Comparison of ENCODE assay signal across 14 cellular contexts in genomic region chr3:3089017-3089416, GRCh38. TPM values are rescaled to one million over a fixed set of nuclear protein-coding genes. Genes with fewer than 3 reads are reported as not detected.
DNase-seq lines count a peak whose midpoint lies in the region; ATAC-seq lines count a peak whose summit lies in the region.
"Had no signal": no experiment of that assay in that cellular context is flagged by ENCODE, and none has a peak within 500 bp of the region (broad histone marks: within the 10 kb centered on the region; RNA-seq: fewer than 3 reads in every experiment).

No MANE protein-coding gene starts in this region.

- H3K36me3 Mint-ChIP-seq in CD4-positive, CD25-positive, alpha-beta regulatory T cell = no peaks in the 10 kb centered on the region
- H3K36me3 Mint-ChIP-seq in activated T-helper 17 cell treated with anti-CD3 and anti-CD28 coated beads, Interleukin-2, amount 50 U/mL, for 72 hours (ENCODE audit: low read depth) = no peaks in the 10 kb centered on the region
- H3K36me3 Mint-ChIP-seq: activated naive CD8-positive, alpha-beta T cell had no signal

- no peaks in the 10 kb centered on the region for H3K9me3 ChIP-seq in CD4-positive, CD25-positive, alpha-beta regulatory T cell (ENCODE audit: control insufficient read depth in 2 of 2, low read length in 2 of 2)
- H3K9me3 ChIP-seq: heart left ventricle had no signal

- no peak overlapping the region for H3K27ac ChIP-seq in CD4-positive, CD25-positive, alpha-beta regulatory T cell (ENCODE audit: insufficient read depth, low read length, poor library complexity, severe bottlenecking)
- H3K27ac ChIP-seq: heart left ventricle had no signal

- H3K27me3 ChIP-seq in CD4-positive, CD25-positive, alpha-beta regulatory T cell (ENCODE audit: control insufficient read depth, insufficient read depth, low read length) = no peaks in the 10 kb centered on the region
- H3K27me3 ChIP-seq: heart left ventricle had no signal

- H3K36me3 ChIP-seq in CD4-positive, CD25-positive, alpha-beta regulatory T cell (ENCODE audit: control insufficient read depth, insufficient read depth, low read length) = no peaks in the 10 kb centered on the region
- H3K36me3 ChIP-seq: heart left ventricle had no signal

- intact Hi-C loops in left ventricle myocardium superior (cut with micrococcal nuclease) = no loop called here

- H3K4me3 ChIP-seq in CD4-positive, CD25-positive, alpha-beta regulatory T cell (ENCODE audit: low read depth, low read length) = no peak overlapping the region
- H3K4me3 ChIP-seq: heart left ventricle had no signal

- no peak for DNase-seq in CD4-positive, CD25-positive, alpha-beta regulatory T cell
- DNase-seq in left ventricle myocardium superior (no peak), NCI-H526 (lab: John Stamatoyannopoulos, UW) (no peak)
- DNase-seq in stimulated activated CD4-positive, alpha-beta T cell treated with anti-CD3 and anti-CD28 coated beads, Interleukin-4, amount 100 ng/mL, for 1 hour = no peak
- DNase-seq: activated CD4-positive, alpha-beta T cell treated with anti-CD3 and anti-CD28 coated beads for 4 hours; heart left ventricle; NCI-H2081 treated with DMSO at 0.1 percent for 48 hours; SHP77 treated with DMSO at 0.1 percent for 48 hours had no signal

- H3K27me3 Mint-ChIP-seq in CD4-positive, CD25-positive, alpha-beta regulatory T cell = no peaks in the 10 kb centered on the region
- H3K27me3 Mint-ChIP-seq in activated T-helper 17 cell treated with anti-CD3 and anti-CD28 coated beads, Interleukin-2, amount 50 U/mL, for 72 hours = peaks cover 3% of the 10 kb centered on the region

- no peaks in the 10 kb centered on the region for H3K4me1 ChIP-seq in CD4-positive, CD25-positive, alpha-beta regulatory T cell (ENCODE audit: control insufficient read depth, insufficient read depth, low read length, poor library complexity, severe bottlenecking)
- H3K4me1 ChIP-seq: heart left ventricle had no signal

- H3K27ac Mint-ChIP-seq in CD4-positive, CD25-positive, alpha-beta regulatory T cell = no peak overlapping the region
- H3K27ac Mint-ChIP-seq in activated T-helper 17 cell treated with anti-CD3 and anti-CD28 coated beads, Interleukin-2, amount 50 U/mL, for 72 hours = no peak overlapping the region
- H3K27ac Mint-ChIP-seq: activated naive CD8-positive, alpha-beta T cell had no signal

- peak; percentile 18 to 24 for ATAC-seq in CD4-positive, CD25-positive, alpha-beta regulatory T cell (ENCODE audit: low read depth in 2 of 2)
- ATAC-seq in GM19035 (IDR thresholded peaks at IDR 0.05; ENCODE audit: unreplicated experiment) = peak; percentile 93
- ATAC-seq in HG02610 (IDR thresholded peaks at IDR 0.05; ENCODE audit: unreplicated experiment) = peak; percentile 95
- ATAC-seq in HG03432 (IDR thresholded peaks at IDR 0.05; ENCODE audit: unreplicated experiment) = peak; percentile 98
- ATAC-seq in left ventricle myocardium superior = no peak
- ATAC-seq in activated T-helper 17 cell treated with anti-CD3 and anti-CD28 coated beads, Interleukin-2, amount 50 U/mL, for 72 hours (replicated peaks) = no peak

- H3K4me3 Mint-ChIP-seq in CD4-positive, CD25-positive, alpha-beta regulatory T cell = no peak overlapping the region
- H3K4me3 Mint-ChIP-seq in activated T-helper 17 cell treated with anti-CD3 and anti-CD28 coated beads, Interleukin-2, amount 50 U/mL, for 72 hours = no peak overlapping the region
- H3K4me3 Mint-ChIP-seq: activated naive CD8-positive, alpha-beta T cell had no signal

- H3K4me1 Mint-ChIP-seq in CD4-positive, CD25-positive, alpha-beta regulatory T cell = no peaks in the 10 kb centered on the region
- peaks cover 4% of the 10 kb centered on the region for H3K4me1 Mint-ChIP-seq in activated T-helper 17 cell treated with anti-CD3 and anti-CD28 coated beads, Interleukin-2, amount 50 U/mL, for 72 hours

- no peaks in the 10 kb centered on the region for H3K9me3 Mint-ChIP-seq in CD4-positive, CD25-positive, alpha-beta regulatory T cell
- no peaks in the 10 kb centered on the region for H3K9me3 Mint-ChIP-seq in activated T-helper 17 cell treated with anti-CD3 and anti-CD28 coated beads, Interleukin-2, amount 50 U/mL, for 72 hours

RNA-seq across cellular contexts. Expression of gene IL5RA, which starts 21.2 kb away (rescaled TPM):
- total RNA-seq in CD4-positive, CD25-positive, alpha-beta regulatory T cell = 3.7 TPM
- polyA plus RNA-seq in CD4-positive, CD25-positive, alpha-beta regulatory T cell = not detected
- 0.17 TPM for total RNA-seq in left ventricle myocardium superior
- under 1 TPM in 1 of 2 donors, not detected in 1; 0.79 TPM for total RNA-seq in activated T-helper 17 cell treated with anti-CD3 and anti-CD28 coated beads, Interleukin-2, amount 50 U/mL, for 72 hours
- total RNA-seq: skeletal muscle tissue had no signal

RNA-seq across cellular contexts. Expression of gene TRNT1, which starts 37.7 kb away (rescaled TPM):
- total RNA-seq in CD4-positive, CD25-positive, alpha-beta regulatory T cell = 29.0 TPM
- 10 to 100 TPM; 20.3 to 27.2 (median 25.3) TPM for polyA plus RNA-seq in CD4-positive, CD25-positive, alpha-beta regulatory T cell
- total RNA-seq in left ventricle myocardium superior = 12.6 TPM
- 10 to 100 TPM; 31.2 to 52.7 TPM for total RNA-seq in activated T-helper 17 cell treated with anti-CD3 and anti-CD28 coated beads, Interleukin-2, amount 50 U/mL, for 72 hours

Comparison
In these comparisons a context has a peak if more than half of its experiments do, and no peak if none do; other contexts are left out.
1. ATAC-seq: peak in CD4-positive, CD25-positive, alpha-beta regulatory T cell (2 of 2), GM19035 (single experiment), HG02610 (single experiment) and HG03432 (single experiment); none in left ventricle myocardium superior (single experiment) and activated T-helper 17 cell treated with anti-CD3 and anti-CD28 coated beads, Interleukin-2, amount 50 U/mL, for 72 hours (single experiment).